ENCODE assay signal across 1 cellular context in the genomic region with DNA sequence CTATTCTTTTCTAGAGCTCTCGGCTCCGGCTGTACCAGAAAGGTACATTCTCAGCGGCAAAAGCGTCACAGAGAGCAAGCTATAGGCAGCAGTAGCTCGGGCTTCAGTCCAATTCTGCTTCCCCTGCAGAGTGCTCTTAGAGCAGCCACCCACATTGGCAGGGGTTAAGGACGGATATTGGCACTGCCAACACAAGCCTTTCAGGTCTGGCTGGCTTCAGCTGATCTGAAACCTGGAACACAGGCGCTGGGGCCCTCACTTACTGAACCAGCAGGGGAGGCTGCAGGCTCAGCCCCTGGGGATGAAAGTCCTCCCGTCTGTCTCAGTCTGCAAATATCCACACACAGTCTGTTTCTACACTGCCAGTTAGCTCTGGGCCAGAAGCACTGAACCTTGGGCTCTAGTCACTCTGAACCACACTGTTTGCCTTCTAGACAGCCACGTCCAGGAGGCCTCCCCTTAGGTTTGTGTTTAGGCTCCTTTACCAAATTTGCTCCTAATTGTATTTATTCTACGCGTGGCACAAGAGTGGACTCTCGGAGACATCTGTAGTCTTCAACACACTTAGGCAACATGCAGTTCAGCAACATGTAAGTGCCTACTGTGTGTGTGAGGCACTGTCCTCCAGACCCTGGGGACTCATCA.
A peak's percentile ranks its signal among the peaks of the same experiment; 100 is the strongest.
TF ChIP-seq lines count a peak whose summit lies in the region.

No MANE protein-coding gene starts in this region.

TF ChIP-seq in HepG2, 621 proteins besides CTCF, POLR2A, EP300 and RAD21 (continued from another document and continues in another):
- TF ChIP-seq, protein P1, sequence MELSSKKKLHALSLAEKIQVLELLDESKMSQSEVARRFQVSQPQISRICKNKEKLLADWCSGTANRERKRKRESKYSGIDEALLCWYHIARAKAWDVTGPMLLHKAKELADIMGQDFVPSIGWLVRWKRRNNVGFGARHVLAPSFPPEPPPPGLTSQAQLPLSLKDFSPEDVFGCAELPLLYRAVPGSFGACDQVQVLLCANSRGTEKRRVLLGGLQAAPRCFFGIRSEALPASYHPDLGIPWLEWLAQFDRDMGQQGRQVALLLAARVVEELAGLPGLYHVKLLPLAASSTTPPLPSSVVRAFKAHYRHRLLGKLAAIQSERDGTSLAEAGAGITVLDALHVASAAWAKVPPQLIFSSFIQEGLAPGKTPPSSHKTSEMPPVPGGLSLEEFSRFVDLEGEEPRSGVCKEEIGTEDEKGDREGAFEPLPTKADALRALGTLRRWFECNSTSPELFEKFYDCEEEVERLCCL (CRISPR knock-in tag; IDR thresholded peaks at IDR 0.05; ENCODE audit: borderline replicate concordance) = no peak
- TF ChIP-seq KMT2B (CRISPR knock-in tag; IDR thresholded peaks at IDR 0.05) (peak; percentile 53; the same call in 1 of the 2 replicates), NKX3-1 (CRISPR knock-in tag; IDR thresholded peaks at IDR 0.05) (no peak), ZFP90 (CRISPR knock-in tag; IDR thresholded peaks at IDR 0.05; ENCODE audit: borderline replicate concordance) (no peak), NCOA1 (CRISPR knock-in tag; IDR thresholded peaks at IDR 0.05) (0 out of 2 replicates have a peak, but pooled peaks have one; percentile 25), RAD51 (IDR thresholded peaks at IDR 0.05; ENCODE audit: borderline replicate concordance) (no peak), HNRNPH1 (optimal IDR thresholded peaks at IDR 0.05; ENCODE audit: low read depth, low read length) (no peak), ZSCAN21 (CRISPR knock-in tag; IDR thresholded peaks at IDR 0.05; ENCODE audit: borderline replicate concordance) (peak; percentile 59; the same call in 1 of the 2 replicates), SIN3A (IDR thresholded peaks at IDR 0.05; ENCODE audit: borderline replicate concordance, low read depth, low read length) (no peak), MBNL3 (CRISPR knock-in tag; conservative IDR thresholded peaks at IDR 0.05) (no peak), TAF15 (IDR thresholded peaks at IDR 0.05; ENCODE audit: low read depth, low read length, poor library complexity, severe bottlenecking) (no peak), HNF4A (CRISPR knock-in tag; IDR thresholded peaks at IDR 0.05) (peak; percentile 91), TARDBP (CRISPR knock-in tag; IDR thresholded peaks at IDR 0.05) (0 out of 2 replicates have a peak, but pooled peaks have one; percentile 22), NR2C2 (CRISPR knock-in tag; IDR thresholded peaks at IDR 0.05; ENCODE audit: borderline replicate concordance) (no peak), ZBTB21 (CRISPR knock-in tag; IDR thresholded peaks at IDR 0.05) (no peak), ASH2L (IDR thresholded peaks at IDR 0.05; ENCODE audit: insufficient read length, low read depth, low read length) (peak; percentile 38), ZNF772 (CRISPR knock-in tag; IDR thresholded peaks at IDR 0.05) (peak; percentile 29; the same call in 1 of the 2 replicates), ZNF776 (CRISPR knock-in tag; IDR thresholded peaks at IDR 0.05) (no peak), PRPF4 (IDR thresholded peaks at IDR 0.05; ENCODE audit: low read depth, low read length, poor library complexity, severe bottlenecking) (no peak), PRMT3 (CRISPR knock-in tag; IDR thresholded peaks at IDR 0.05; ENCODE audit: borderline replicate concordance, low read depth) (0 out of 2 replicates have a peak, but pooled peaks have one; percentile 47), ZNF326 (CRISPR knock-in tag; IDR thresholded peaks at IDR 0.05; ENCODE audit: borderline replicate concordance) (no peak), ZNF224 (CRISPR knock-in tag; IDR thresholded peaks at IDR 0.05) (no peak), SMAD3 (CRISPR knock-in tag; IDR thresholded peaks at IDR 0.05) (peak; percentile 83; the same call in 1 of the 2 replicates), NCOA5 (CRISPR knock-in tag; IDR thresholded peaks at IDR 0.05) (no peak)
- TF ChIP-seq, protein P2, sequence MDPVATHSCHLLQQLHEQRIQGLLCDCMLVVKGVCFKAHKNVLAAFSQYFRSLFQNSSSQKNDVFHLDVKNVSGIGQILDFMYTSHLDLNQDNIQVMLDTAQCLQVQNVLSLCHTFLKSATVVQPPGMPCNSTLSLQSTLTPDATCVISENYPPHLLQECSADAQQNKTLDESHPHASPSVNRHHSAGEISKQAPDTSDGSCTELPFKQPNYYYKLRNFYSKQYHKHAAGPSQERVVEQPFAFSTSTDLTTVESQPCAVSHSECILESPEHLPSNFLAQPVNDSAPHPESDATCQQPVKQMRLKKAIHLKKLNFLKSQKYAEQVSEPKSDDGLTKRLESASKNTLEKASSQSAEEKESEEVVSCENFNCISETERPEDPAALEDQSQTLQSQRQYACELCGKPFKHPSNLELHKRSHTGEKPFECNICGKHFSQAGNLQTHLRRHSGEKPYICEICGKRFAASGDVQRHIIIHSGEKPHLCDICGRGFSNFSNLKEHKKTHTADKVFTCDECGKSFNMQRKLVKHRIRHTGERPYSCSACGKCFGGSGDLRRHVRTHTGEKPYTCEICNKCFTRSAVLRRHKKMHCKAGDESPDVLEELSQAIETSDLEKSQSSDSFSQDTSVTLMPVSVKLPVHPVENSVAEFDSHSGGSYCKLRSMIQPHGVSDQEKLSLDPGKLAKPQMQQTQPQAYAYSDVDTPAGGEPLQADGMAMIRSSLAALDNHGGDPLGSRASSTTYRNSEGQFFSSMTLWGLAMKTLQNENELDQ (CRISPR knock-in tag; IDR thresholded peaks at IDR 0.05; ENCODE audit: borderline replicate concordance) = no peak
- TF ChIP-seq, protein P3, sequence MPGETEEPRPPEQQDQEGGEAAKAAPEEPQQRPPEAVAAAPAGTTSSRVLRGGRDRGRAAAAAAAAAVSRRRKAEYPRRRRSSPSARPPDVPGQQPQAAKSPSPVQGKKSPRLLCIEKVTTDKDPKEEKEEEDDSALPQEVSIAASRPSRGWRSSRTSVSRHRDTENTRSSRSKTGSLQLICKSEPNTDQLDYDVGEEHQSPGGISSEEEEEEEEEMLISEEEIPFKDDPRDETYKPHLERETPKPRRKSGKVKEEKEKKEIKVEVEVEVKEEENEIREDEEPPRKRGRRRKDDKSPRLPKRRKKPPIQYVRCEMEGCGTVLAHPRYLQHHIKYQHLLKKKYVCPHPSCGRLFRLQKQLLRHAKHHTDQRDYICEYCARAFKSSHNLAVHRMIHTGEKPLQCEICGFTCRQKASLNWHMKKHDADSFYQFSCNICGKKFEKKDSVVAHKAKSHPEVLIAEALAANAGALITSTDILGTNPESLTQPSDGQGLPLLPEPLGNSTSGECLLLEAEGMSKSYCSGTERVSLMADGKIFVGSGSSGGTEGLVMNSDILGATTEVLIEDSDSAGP (CRISPR knock-in tag; IDR thresholded peaks at IDR 0.05; ENCODE audit: borderline replicate concordance) = peak; percentile 47; the same call in 1 of the 2 replicates
- TF ChIP-seq, protein P4, sequence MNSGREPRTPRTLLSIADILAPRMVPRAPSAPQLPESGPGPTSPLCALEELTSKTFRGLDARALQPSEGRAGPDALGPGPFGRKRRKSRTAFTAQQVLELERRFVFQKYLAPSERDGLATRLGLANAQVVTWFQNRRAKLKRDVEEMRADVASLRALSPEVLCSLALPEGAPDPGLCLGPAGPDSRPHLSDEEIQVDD (CRISPR knock-in tag; IDR thresholded peaks at IDR 0.05; ENCODE audit: borderline replicate concordance) = no peak
- TF ChIP-seq, protein P5, sequence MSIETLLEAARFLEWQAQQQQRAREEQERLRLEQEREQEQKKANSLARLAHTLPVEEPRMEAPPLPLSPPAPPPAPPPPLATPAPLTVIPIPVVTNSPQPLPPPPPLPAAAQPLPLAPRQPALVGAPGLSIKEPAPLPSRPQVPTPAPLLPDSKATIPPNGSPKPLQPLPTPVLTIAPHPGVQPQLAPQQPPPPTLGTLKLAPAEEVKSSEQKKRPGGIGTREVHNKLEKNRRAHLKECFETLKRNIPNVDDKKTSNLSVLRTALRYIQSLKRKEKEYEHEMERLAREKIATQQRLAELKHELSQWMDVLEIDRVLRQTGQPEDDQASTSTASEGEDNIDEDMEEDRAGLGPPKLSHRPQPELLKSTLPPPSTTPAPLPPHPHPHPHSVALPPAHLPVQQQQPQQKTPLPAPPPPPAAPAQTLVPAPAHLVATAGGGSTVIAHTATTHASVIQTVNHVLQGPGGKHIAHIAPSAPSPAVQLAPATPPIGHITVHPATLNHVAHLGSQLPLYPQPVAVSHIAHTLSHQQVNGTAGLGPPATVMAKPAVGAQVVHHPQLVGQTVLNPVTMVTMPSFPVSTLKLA (IDR thresholded peaks at IDR 0.05) = no peak
- TF ChIP-seq, protein P6, sequence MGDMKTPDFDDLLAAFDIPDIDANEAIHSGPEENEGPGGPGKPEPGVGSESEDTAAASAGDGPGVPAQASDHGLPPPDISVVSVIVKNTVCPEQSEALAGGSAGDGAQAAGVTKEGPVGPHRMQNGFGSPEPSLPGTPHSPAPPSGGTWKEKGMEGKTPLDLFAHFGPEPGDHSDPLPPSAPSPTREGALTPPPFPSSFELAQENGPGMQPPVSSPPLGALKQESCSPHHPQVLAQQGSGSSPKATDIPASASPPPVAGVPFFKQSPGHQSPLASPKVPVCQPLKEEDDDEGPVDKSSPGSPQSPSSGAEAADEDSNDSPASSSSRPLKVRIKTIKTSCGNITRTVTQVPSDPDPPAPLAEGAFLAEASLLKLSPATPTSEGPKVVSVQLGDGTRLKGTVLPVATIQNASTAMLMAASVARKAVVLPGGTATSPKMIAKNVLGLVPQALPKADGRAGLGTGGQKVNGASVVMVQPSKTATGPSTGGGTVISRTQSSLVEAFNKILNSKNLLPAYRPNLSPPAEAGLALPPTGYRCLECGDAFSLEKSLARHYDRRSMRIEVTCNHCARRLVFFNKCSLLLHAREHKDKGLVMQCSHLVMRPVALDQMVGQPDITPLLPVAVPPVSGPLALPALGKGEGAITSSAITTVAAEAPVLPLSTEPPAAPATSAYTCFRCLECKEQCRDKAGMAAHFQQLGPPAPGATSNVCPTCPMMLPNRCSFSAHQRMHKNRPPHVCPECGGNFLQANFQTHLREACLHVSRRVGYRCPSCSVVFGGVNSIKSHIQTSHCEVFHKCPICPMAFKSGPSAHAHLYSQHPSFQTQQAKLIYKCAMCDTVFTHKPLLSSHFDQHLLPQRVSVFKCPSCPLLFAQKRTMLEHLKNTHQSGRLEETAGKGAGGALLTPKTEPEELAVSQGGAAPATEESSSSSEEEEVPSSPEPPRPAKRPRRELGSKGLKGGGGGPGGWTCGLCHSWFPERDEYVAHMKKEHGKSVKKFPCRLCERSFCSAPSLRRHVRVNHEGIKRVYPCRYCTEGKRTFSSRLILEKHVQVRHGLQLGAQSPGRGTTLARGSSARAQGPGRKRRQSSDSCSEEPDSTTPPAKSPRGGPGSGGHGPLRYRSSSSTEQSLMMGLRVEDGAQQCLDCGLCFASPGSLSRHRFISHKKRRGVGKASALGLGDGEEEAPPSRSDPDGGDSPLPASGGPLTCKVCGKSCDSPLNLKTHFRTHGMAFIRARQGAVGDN (CRISPR knock-in tag; IDR thresholded peaks at IDR 0.05) = peak; percentile 67
- TF ChIP-seq, protein P7, sequence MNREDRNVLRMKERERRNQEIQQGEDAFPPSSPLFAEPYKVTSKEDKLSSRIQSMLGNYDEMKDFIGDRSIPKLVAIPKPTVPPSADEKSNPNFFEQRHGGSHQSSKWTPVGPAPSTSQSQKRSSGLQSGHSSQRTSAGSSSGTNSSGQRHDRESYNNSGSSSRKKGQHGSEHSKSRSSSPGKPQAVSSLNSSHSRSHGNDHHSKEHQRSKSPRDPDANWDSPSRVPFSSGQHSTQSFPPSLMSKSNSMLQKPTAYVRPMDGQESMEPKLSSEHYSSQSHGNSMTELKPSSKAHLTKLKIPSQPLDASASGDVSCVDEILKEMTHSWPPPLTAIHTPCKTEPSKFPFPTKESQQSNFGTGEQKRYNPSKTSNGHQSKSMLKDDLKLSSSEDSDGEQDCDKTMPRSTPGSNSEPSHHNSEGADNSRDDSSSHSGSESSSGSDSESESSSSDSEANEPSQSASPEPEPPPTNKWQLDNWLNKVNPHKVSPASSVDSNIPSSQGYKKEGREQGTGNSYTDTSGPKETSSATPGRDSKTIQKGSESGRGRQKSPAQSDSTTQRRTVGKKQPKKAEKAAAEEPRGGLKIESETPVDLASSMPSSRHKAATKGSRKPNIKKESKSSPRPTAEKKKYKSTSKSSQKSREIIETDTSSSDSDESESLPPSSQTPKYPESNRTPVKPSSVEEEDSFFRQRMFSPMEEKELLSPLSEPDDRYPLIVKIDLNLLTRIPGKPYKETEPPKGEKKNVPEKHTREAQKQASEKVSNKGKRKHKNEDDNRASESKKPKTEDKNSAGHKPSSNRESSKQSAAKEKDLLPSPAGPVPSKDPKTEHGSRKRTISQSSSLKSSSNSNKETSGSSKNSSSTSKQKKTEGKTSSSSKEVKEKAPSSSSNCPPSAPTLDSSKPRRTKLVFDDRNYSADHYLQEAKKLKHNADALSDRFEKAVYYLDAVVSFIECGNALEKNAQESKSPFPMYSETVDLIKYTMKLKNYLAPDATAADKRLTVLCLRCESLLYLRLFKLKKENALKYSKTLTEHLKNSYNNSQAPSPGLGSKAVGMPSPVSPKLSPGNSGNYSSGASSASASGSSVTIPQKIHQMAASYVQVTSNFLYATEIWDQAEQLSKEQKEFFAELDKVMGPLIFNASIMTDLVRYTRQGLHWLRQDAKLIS (CRISPR knock-in tag; IDR thresholded peaks at IDR 0.05) = no peak
- TF ChIP-seq, protein P8, sequence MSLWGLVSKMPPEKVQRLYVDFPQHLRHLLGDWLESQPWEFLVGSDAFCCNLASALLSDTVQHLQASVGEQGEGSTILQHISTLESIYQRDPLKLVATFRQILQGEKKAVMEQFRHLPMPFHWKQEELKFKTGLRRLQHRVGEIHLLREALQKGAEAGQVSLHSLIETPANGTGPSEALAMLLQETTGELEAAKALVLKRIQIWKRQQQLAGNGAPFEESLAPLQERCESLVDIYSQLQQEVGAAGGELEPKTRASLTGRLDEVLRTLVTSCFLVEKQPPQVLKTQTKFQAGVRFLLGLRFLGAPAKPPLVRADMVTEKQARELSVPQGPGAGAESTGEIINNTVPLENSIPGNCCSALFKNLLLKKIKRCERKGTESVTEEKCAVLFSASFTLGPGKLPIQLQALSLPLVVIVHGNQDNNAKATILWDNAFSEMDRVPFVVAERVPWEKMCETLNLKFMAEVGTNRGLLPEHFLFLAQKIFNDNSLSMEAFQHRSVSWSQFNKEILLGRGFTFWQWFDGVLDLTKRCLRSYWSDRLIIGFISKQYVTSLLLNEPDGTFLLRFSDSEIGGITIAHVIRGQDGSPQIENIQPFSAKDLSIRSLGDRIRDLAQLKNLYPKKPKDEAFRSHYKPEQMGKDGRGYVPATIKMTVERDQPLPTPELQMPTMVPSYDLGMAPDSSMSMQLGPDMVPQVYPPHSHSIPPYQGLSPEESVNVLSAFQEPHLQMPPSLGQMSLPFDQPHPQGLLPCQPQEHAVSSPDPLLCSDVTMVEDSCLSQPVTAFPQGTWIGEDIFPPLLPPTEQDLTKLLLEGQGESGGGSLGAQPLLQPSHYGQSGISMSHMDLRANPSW (CRISPR knock-in tag; IDR thresholded peaks at IDR 0.05; ENCODE audit: borderline replicate concordance) = no peak
- TF ChIP-seq, protein P9, sequence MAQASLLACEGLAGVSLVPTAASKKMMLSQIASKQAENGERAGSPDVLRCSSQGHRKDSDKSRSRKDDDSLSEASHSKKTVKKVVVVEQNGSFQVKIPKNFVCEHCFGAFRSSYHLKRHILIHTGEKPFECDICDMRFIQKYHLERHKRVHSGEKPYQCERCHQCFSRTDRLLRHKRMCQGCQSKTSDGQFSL (CRISPR knock-in tag; IDR thresholded peaks at IDR 0.05) = no peak
- TF ChIP-seq, protein P10, sequence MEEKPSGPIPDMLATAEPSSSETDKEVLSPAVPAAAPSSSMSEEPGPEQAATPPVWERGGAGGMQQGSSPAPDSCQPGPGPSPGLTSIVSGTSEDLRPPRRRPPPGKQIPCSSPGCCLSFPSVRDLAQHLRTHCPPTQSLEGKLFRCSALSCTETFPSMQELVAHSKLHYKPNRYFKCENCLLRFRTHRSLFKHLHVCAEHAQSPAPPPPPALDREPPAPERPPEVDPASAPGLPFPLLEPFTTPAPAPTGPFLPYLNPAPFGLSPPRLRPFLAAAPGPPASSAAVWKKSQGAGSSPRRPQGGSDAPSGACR (CRISPR knock-in tag; IDR thresholded peaks at IDR 0.05) = peak; percentile 69; the same call in 1 of the 2 replicates
- TF ChIP-seq, protein P11, sequence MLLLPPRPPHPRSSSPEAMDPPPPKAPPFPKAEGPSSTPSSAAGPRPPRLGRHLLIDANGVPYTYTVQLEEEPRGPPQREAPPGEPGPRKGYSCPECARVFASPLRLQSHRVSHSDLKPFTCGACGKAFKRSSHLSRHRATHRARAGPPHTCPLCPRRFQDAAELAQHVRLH (CRISPR knock-in tag; IDR thresholded peaks at IDR 0.05; ENCODE audit: borderline replicate concordance, low read depth) = peak; percentile 84; the same call in 1 of the 2 replicates
